ENCODE assay signal across 8 cellular contexts in the genomic region with DNA sequence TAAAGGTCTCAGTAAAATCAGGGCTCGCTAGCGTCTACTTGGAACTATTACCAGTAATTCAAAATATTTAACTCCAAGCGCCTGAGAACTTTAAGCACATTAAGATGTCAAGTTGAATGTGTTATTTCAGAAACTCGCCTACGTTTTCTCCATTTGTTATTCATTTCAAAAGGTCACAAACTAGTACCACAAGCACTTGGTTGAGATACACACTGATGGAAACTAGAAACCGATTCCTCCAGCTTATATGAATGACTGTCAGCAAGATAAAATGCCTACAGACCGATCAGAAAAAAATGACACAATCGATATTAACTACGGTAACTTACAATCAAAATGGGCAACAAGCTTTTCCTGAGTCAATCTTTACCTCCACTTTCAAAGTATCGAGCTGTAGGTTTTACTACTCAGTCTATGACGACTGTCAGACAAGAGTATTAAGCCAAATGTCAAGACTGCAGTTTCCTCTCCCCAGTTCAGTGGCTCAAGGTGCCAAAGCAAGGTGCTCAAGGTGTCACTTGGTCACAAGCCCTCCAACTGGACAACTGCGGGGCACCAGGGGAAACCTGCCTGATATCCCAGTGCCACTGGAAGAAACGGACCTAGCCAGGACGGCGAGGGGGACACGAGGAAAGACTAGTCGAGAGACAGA. TPM values are rescaled to one million over a fixed set of nuclear protein-coding genes. Genes with fewer than 3 reads are reported as not detected.
DNase-seq lines count a peak whose midpoint lies in the region; ATAC-seq and TF ChIP-seq lines count a peak whose summit lies in the region.

No MANE protein-coding gene starts in this region.

- no peaks in the 10 kb centered on the region for H3F3A ChIP-seq in neural cell (ENCODE audit: insufficient read depth, low read length, poor library complexity, severe bottlenecking)

- no peaks in the 10 kb centered on the region for H3K9me2 ChIP-seq in neural cell (ENCODE audit: insufficient read depth, low read length)

- H3K9ac ChIP-seq in NT2/D1 (ENCODE audit: insufficient read length, low read depth) (peak overlapping the region; percentile 90), neural cell (ENCODE audit: low read length) (peak overlapping the region; percentile 83)

- H3K79me2 ChIP-seq in neural cell (replicated peaks; ENCODE audit: insufficient read depth, low read length): peaks cover 33% of the 10 kb centered on the region

- ATAC-seq in HG02798 (IDR thresholded peaks at IDR 0.05; ENCODE audit: poor library complexity, unreplicated experiment) (no peak), HG02938 (IDR thresholded peaks at IDR 0.05; ENCODE audit: unreplicated experiment) (no peak), HG02870 (IDR thresholded peaks at IDR 0.05; ENCODE audit: unreplicated experiment) (no peak)

- no peaks in the 10 kb centered on the region for H3K9me3 ChIP-seq in NT2/D1 (ENCODE audit: insufficient read depth, low read length)
- no peaks in the 10 kb centered on the region for H3K9me3 ChIP-seq in neural cell (ENCODE audit: low read length)

- TF ChIP-seq RAD21 in neural cell (conservative IDR thresholded peaks at IDR 0.05): no peak

- peak overlapping the region; percentile 69 for H2AFZ ChIP-seq in neural cell (ENCODE audit: low read depth, low read length)

- POLR2A ChIA-PET in GM10248 (lab: Yijun Ruan, JAX): interaction anchor here (1.0 kb wide), 1 partner anchor 282 kb away, joined by 3 read pairs; the partner anchor contains the start of gene PRPSAP1

- CTCF ChIA-PET in GM10248 (lab: Yijun Ruan, JAX): interaction anchor here (1.0 to 1.7 kb wide), 4 partner anchors 11 to 327 kb away, joined by 3 to 5 read pairs (median 3); no protein-coding TSS in a partner anchor

- no peak for TF ChIP-seq CTCF in GM10248 (IDR thresholded peaks at IDR 0.05; ENCODE audit: control extremely low read depth, extremely low read depth, low read depth, missing control alignments)
- no peak for TF ChIP-seq CTCF in coronary artery (IDR thresholded peaks at IDR 0.05)
- no peak for TF ChIP-seq CTCF in neural cell (IDR thresholded peaks at IDR 0.05; ENCODE audit: poor library complexity, severe bottlenecking)

- H3K27ac ChIP-seq in coronary artery: peak overlapping the region; percentile 56 to 63
- peak overlapping the region; percentile 54 for H3K27ac ChIP-seq in neural cell (ENCODE audit: low read length)

- H3K27me3 ChIP-seq in NT2/D1 (ENCODE audit: insufficient read depth, insufficient read length) (peaks cover 39% of the 10 kb centered on the region), neural cell (ENCODE audit: insufficient read depth, low read depth, low read length) (peaks cover 33% of the 10 kb centered on the region)

- peak overlapping the region; percentile 81 for H3K4me2 ChIP-seq in neural cell (ENCODE audit: low read length)

- H3K36me3 ChIP-seq in NT2/D1 (ENCODE audit: insufficient read depth, insufficient read length, low read length) (peaks cover 29% of the 10 kb centered on the region), neural cell (ENCODE audit: insufficient read depth, low read length) (peaks cover 7% of the 10 kb centered on the region)

- DNase-seq in GM10248 (ENCODE audit: extremely low spot score) (peak; percentile 66), NT2/D1 (ENCODE audit: low read depth, low spot score) (no peak), coronary artery (ENCODE audit: low spot score) (no peak), AG20443 (ENCODE audit: low spot score) (no peak)

- H4K20me1 ChIP-seq in neural cell (ENCODE audit: insufficient read depth): no peaks in the 10 kb centered on the region

- peaks cover 11% of the 10 kb centered on the region for H3K4me1 ChIP-seq in NT2/D1 (ENCODE audit: insufficient read depth, insufficient read length)

- H3K4me3 ChIP-seq in NT2/D1 (ENCODE audit: insufficient read length, low read depth) (peak overlapping the region; percentile 85), coronary artery (peak overlapping the region; percentile 82), neural cell (ENCODE audit: low read length) (peak overlapping the region; percentile 84)

- TF ChIP-seq EP300 in neural cell (conservative IDR thresholded peaks at IDR 0.05; ENCODE audit: poor library complexity, severe bottlenecking): no peak

TF ChIP-seq in neural cell, 6 proteins besides CTCF, POLR2A, EP300 and RAD21:
- TF ChIP-seq MXI1 (conservative IDR thresholded peaks at IDR 0.05; ENCODE audit: poor library complexity, severe bottlenecking) (no peak), SMC3 (conservative IDR thresholded peaks at IDR 0.05; ENCODE audit: poor library complexity) (no peak), REST (IDR thresholded peaks at IDR 0.05; ENCODE audit: borderline replicate concordance) (no peak), TAF1 (IDR thresholded peaks at IDR 0.05; ENCODE audit: low read depth) (no peak), EZH2 (IDR thresholded peaks at IDR 0.05; ENCODE audit: borderline replicate concordance, insufficient read depth, low read length, poor library complexity, severe bottlenecking) (no peak), POLR2AphosphoS5 (IDR thresholded peaks at IDR 0.05) (no peak)

RNA-seq across cellular contexts. Expression of gene SRP68, which starts 0.7 kb away (rescaled TPM):
- 22.3 and 26.3 TPM in 2 replicates for polyA plus RNA-seq in neural cell
- 27.3 and 30.0 TPM in 2 replicates for polyA minus RNA-seq in neural cell

RNA-seq across cellular contexts. Expression of gene GALR2, which starts 3.0 kb away (rescaled TPM):
- polyA plus RNA-seq in neural cell: not detected in 2 replicates
- polyA minus RNA-seq in neural cell: not detected in 2 replicates

RNA-seq across cellular contexts. Expression of gene ZACN, which starts 7.4 kb away (rescaled TPM):
- 0.10 TPM in 1 of 2 replicates, not detected in the other for polyA plus RNA-seq in neural cell
- not detected in 2 replicates for polyA minus RNA-seq in neural cell

RNA-seq across cellular contexts. Expression of gene EXOC7, which starts 32.0 kb away (rescaled TPM):
- 146 and 180 TPM in 2 replicates for polyA plus RNA-seq in neural cell
- polyA minus RNA-seq in neural cell: 158 and 159 TPM in 2 replicates

RNA-seq across cellular contexts. Expression of gene EVPL, which starts 44.5 kb away (rescaled TPM):
- not detected in 2 replicates for polyA plus RNA-seq in neural cell
- not detected in 2 replicates for polyA minus RNA-seq in neural cell
